ENCODE assay signal across 17 cellular contexts in genomic region chr3:56854856-56855620, GRCh38. TPM values are rescaled to one million over a fixed set of nuclear protein-coding genes. Genes with fewer than 3 reads are reported as not detected.
A peak's percentile ranks its signal among the peaks of the same experiment; 100 is the strongest.
DNase-seq lines count a peak whose midpoint lies in the region; ATAC-seq and TF ChIP-seq lines count a peak whose summit lies in the region.
"Had no signal": no experiment of that assay in that cellular context is flagged by ENCODE, and none has a peak within 500 bp of the region (broad histone marks: within the 10 kb centered on the region; RNA-seq: fewer than 3 reads in every experiment).

No MANE protein-coding gene starts in this region.

- TF ChIP-seq CTCF in mammary epithelial cell (conservative IDR thresholded peaks at IDR 0.05 in 1 of 2, IDR thresholded peaks at IDR 0.05 in 1 of 2; ENCODE audit: extremely low read depth in 1 of 2, insufficient read depth in 1 of 2, low read depth in 1 of 2, low read length in 2 of 2) = no peak
- TF ChIP-seq CTCF in MCF 10A (IDR thresholded peaks at IDR 0.05; ENCODE audit: unreplicated experiment) = no peak
- TF ChIP-seq CTCF in nephron progenitor cell (IDR thresholded peaks at IDR 0.05) = no peak

- no peaks in the 10 kb centered on the region for H3K9me3 Mint-ChIP-seq in MCF 10A (ENCODE audit: unreplicated experiment)
- no peaks in the 10 kb centered on the region for H3K9me3 Mint-ChIP-seq in activated naive CD8-positive, alpha-beta T cell treated with anti-CD3 and anti-CD28 coated beads, Interleukin-2, amount 50 U/mL, for 24 hours
- H3K9me3 Mint-ChIP-seq in nephron progenitor cell = no peaks in the 10 kb centered on the region
- H3K9me3 Mint-ChIP-seq: CD8-positive, alpha-beta T cell had no signal

- no peaks in the 10 kb centered on the region for H3K27me3 ChIP-seq in mammary epithelial cell (ENCODE audit: insufficient read depth, low read length)
- H3K27me3 ChIP-seq: BLaER1 had no signal

- H3K36me3 Mint-ChIP-seq in MCF 10A (ENCODE audit: insufficient read depth, unreplicated experiment) (no peaks in the 10 kb centered on the region), nephron progenitor cell (ENCODE audit: low read depth) (no peaks in the 10 kb centered on the region)
- H3K36me3 Mint-ChIP-seq in activated naive CD8-positive, alpha-beta T cell treated with anti-CD3 and anti-CD28 coated beads, Interleukin-2, amount 50 U/mL, for 24 hours (ENCODE audit: low read depth) = peaks cover 2% of the 10 kb centered on the region

- CTCF ChIA-PET in mammary epithelial cell (lab: Charles Lee; ENCODE audit: low non-redundant PET) (no interaction called here), MCF 10A (lab: Yijun Ruan, JAX) (interaction anchor here (0.7 kb wide), 1 partner anchor 56 kb away, joined by 3 read pairs; no protein-coding TSS in a partner anchor)

- no peaks in the 10 kb centered on the region for H4K20me1 ChIP-seq in mammary epithelial cell (ENCODE audit: insufficient read depth, low read length)
- H4K20me1 ChIP-seq: BLaER1 had no signal

- H3K27ac Mint-ChIP-seq in MCF 10A (ENCODE audit: low read depth, unreplicated experiment) (no peak overlapping the region), nephron progenitor cell (peak overlapping the region; percentile 97)
- H3K27ac Mint-ChIP-seq in activated naive CD8-positive, alpha-beta T cell treated with anti-CD3 and anti-CD28 coated beads, Interleukin-2, amount 50 U/mL, for 24 hours = peak overlapping the region; percentile 59

- no peak overlapping the region for H3K4me2 ChIP-seq in mammary epithelial cell (ENCODE audit: insufficient read depth, low read depth, low read length)
- H3K4me2 ChIP-seq: BLaER1, KMS-11 had no signal

- intact Hi-C loops in mammary epithelial cell (cut with micrococcal nuclease) = loop anchor here (5.0 kb wide), 1 partner anchor 53 kb away; the partner anchor contains the start of gene ARHGEF3
- intact Hi-C loops in MCF 10A (cut with micrococcal nuclease) = no loop called here
- intact Hi-C loops in sciatic nerve (cut with DNase I) = no loop called here

- H3K4me1 Mint-ChIP-seq in MCF 10A (ENCODE audit: insufficient read depth, unreplicated experiment) (peaks cover 23% of the 10 kb centered on the region), nephron progenitor cell (peaks cover 40% of the 10 kb centered on the region)
- peaks cover 51% of the 10 kb centered on the region for H3K4me1 Mint-ChIP-seq in activated naive CD8-positive, alpha-beta T cell treated with anti-CD3 and anti-CD28 coated beads, Interleukin-2, amount 50 U/mL, for 24 hours

- H3K4me1 ChIP-seq in mammary epithelial cell (ENCODE audit: insufficient read depth, low read length) = peaks cover 37% of the 10 kb centered on the region
- H3K4me1 ChIP-seq: BLaER1 had no signal

- POLR2A ChIA-PET in MCF 10A (lab: Yijun Ruan, JAX) = no interaction called here

- no peak overlapping the region for H3K27ac ChIP-seq in mammary epithelial cell (ENCODE audit: insufficient read depth, low read depth, low read length)
- H3K27ac ChIP-seq: BLaER1, KMS-11 had no signal

- in situ Hi-C loops in mammary epithelial cell (cut with MboI; ENCODE audit: low sequenced_read_pairs in 2 of 2) = no loop called here

- dilution Hi-C loops in mammary epithelial cell (cut with HindIII; ENCODE audit: low sequenced_read_pairs) = no loop called here

- H3K9ac ChIP-seq in mammary epithelial cell (ENCODE audit: insufficient read depth, low read length) = no peak overlapping the region
- H3K9ac ChIP-seq: BLaER1, KMS-11 had no signal

- BruUV-seq in mammary epithelial cell (replicated peaks; lab: Mats Ljungman, UMichigan) = no TSS peak
- no TSS peak for BruUV-seq in MCF 10A (replicated peaks; lab: Mats Ljungman, UMichigan)

- no peaks in the 10 kb centered on the region for H3K9me3 ChIP-seq in mammary epithelial cell (replicated peaks; ENCODE audit: insufficient read depth, low read length)
- H3K9me3 ChIP-seq: BLaER1 had no signal

- no peaks in the 10 kb centered on the region for H3K27me3 Mint-ChIP-seq in MCF 10A (ENCODE audit: insufficient read depth, unreplicated experiment)
- no peaks in the 10 kb centered on the region for H3K27me3 Mint-ChIP-seq in activated naive CD8-positive, alpha-beta T cell treated with anti-CD3 and anti-CD28 coated beads, Interleukin-2, amount 50 U/mL, for 24 hours
- peaks cover 3% of the 10 kb centered on the region for H3K27me3 Mint-ChIP-seq in nephron progenitor cell (ENCODE audit: low read depth, poor library complexity)

- DNase-seq in mammary epithelial cell (no peak), MCF 10A (ENCODE audit: unreplicated experiment) (no peak), nephron progenitor cell (no peak), sciatic nerve (ENCODE audit: low spot score) (no peak)
- DNase-seq in activated naive CD8-positive, alpha-beta T cell treated with anti-CD3 and anti-CD28 coated beads, Interleukin-2, amount 50 U/mL, for 24 hours = no peak
- no peak for DNase-seq in activated effector memory CD4-positive, alpha-beta T cell treated with anti-CD3 and anti-CD28 coated beads, Interleukin-2, amount 50 U/mL, for 16 hours
- DNase-seq: DMS79, GOT3, NCI-H1048, NCI-H1436 treated with DMSO at 0.1 percent for 48 hours, NCI-H2029 treated with DMSO at 0.1 percent for 48 hours, NCI-H510A, NCI-H774 had no signal

- peak; percentile 58 for ATAC-seq in activated naive CD8-positive, alpha-beta T cell treated with anti-CD3 and anti-CD28 coated beads, Interleukin-2, amount 50 U/mL, for 24 hours
- ATAC-seq in GM21528 (IDR thresholded peaks at IDR 0.05; ENCODE audit: low FRiP score, unreplicated experiment) (no peak), sciatic nerve (no peak)
- ATAC-seq: CD8-positive, alpha-beta T cell had no signal

- no peaks in the 10 kb centered on the region for H3K79me2 ChIP-seq in mammary epithelial cell (ENCODE audit: insufficient read depth, low read length)

- no peak overlapping the region for H3K4me3 Mint-ChIP-seq in MCF 10A (ENCODE audit: unreplicated experiment)
- H3K4me3 Mint-ChIP-seq in activated naive CD8-positive, alpha-beta T cell treated with anti-CD3 and anti-CD28 coated beads, Interleukin-2, amount 50 U/mL, for 24 hours = no peak overlapping the region
- no peak overlapping the region for H3K4me3 Mint-ChIP-seq in nephron progenitor cell
- H3K4me3 Mint-ChIP-seq: CD8-positive, alpha-beta T cell had no signal

- H2AFZ ChIP-seq in mammary epithelial cell (ENCODE audit: low read depth, low read length) = peak overlapping the region; percentile 24

- 96% methylated on average over 5 of the region's 5 CpGs for WGBS in mammary epithelial cell (ENCODE audit: low coverage, missing lambda C conversion rate)

- no peak overlapping the region for H3K4me3 ChIP-seq in mammary epithelial cell (replicated peaks in 1 of 3; ENCODE audit: insufficient read depth in 1 of 3, low read depth in 2 of 3, low read length in 3 of 3)
- H3K4me3 ChIP-seq: BLaER1 had no signal

- H3K36me3 ChIP-seq in mammary epithelial cell (ENCODE audit: insufficient read depth, low read length) = no peaks in the 10 kb centered on the region
- H3K36me3 ChIP-seq: BLaER1 had no signal

RNA-seq across cellular contexts. Expression of gene ARHGEF3, which starts 53.3 kb away (rescaled TPM):
- total RNA-seq in mammary epithelial cell (10 to 100 TPM; 17.5 to 43.7 TPM), MCF 10A (2022) (10.6 and 13.1 TPM in 2 replicates), sciatic nerve (27.5 TPM)
- 30.8 TPM for polyA plus RNA-seq in mammary epithelial cell
- 44.5 TPM for polyA minus RNA-seq in mammary epithelial cell
